Comparison of ENCODE assay signal across 8 cellular contexts in the genomic region with DNA sequence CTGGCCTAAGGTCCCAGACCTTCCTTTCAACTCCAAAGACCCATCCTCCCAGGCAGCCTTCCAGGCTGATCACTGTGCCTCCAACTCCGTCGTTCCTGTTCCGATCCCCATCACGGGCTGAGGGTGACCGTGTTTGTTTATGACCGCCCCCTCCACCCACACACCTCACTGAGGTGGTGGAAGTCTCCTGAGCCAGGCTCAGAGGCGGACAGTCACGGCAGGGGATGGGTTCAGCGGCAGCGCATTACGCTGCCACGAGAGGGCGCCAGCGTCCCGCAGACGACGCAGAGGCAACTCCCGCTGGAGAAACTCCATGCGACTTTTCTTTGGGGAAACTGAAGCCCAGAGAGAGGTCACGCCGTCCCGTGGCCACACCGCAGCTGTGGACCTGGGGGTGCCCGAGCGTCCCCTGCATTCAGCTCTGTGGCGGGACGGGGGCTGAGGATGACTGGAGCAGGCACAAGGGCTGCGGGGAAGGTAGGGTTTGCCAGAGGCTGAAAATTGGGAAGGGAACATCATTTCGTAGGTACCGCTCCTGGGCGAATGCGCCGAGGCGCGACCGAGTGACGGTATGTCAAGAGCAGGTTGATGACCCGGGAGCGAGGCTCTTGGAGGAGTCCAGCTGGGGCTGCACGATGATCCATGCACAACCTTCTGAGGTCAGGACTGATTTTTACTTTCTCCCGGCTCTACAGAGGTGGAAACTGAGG. TPM values are rescaled to one million over a fixed set of nuclear protein-coding genes. Genes with fewer than 3 reads are reported as not detected.
DNase-seq lines count a peak whose midpoint lies in the region; ATAC-seq and TF ChIP-seq lines count a peak whose summit lies in the region.

No MANE protein-coding gene starts in this region.

- peaks cover 2% of the 10 kb centered on the region for H3K36me3 Mint-ChIP-seq in T-helper 17 cell (ENCODE audit: low read depth)

- peak; percentile 38 to 75 for TF ChIP-seq POLR2A in uterus (IDR thresholded peaks at IDR 0.05)

- no peaks in the 10 kb centered on the region for H3K27me3 Mint-ChIP-seq in T-helper 17 cell

- peak; percentile 95 to 99 (median 96) for TF ChIP-seq CTCF in uterus (IDR thresholded peaks at IDR 0.05)

- H3K27me3 ChIP-seq in right cardiac atrium (ENCODE audit: control insufficient read depth, insufficient read depth) (no peaks in the 10 kb centered on the region), uterus (no peaks in the 10 kb centered on the region)

- no peaks in the 10 kb centered on the region for H3K36me3 ChIP-seq in uterus

- under 1% methylated on average over 41 of the region's 41 CpGs for WGBS in right cardiac atrium

- H3K27ac ChIP-seq in right cardiac atrium (ENCODE audit: low read length) = peak overlapping the region; percentile 49
- H3K27ac ChIP-seq in uterus = peak overlapping the region; percentile 80 to 81

- no peaks in the 10 kb centered on the region for H3K9me3 ChIP-seq in T-helper 17 cell (ENCODE audit: control insufficient read depth, low read length, poor library complexity, severe bottlenecking)
- H3K9me3 ChIP-seq in right cardiac atrium (ENCODE audit: control insufficient read depth, low read length) = no peaks in the 10 kb centered on the region
- H3K9me3 ChIP-seq in uterus = no peaks in the 10 kb centered on the region

- H3K4me3 ChIP-seq in right cardiac atrium (ENCODE audit: low read length) (peak overlapping the region; percentile 58), uterus (peak overlapping the region; percentile 43 to 51)

- H3K4me1 ChIP-seq in right cardiac atrium (ENCODE audit: control insufficient read depth, insufficient read depth, low read length) = no peaks in the 10 kb centered on the region
- H3K4me1 ChIP-seq in uterus = peaks cover 0 to 5% of the 10 kb centered on the region in 2 donors

- intact Hi-C loops in right cardiac atrium (cut with DNase I) (loop anchor here (1.0 to 2.0 kb wide), 2 partner anchors 51 to 52 kb away; no protein-coding TSS in a partner anchor), uterus (cut with DNase I; ENCODE audit: low total_unique reads) (loop anchor here (5.0 kb wide), 1 partner anchor 50 kb away; no protein-coding TSS in a partner anchor)

- H3K4me1 Mint-ChIP-seq in T-helper 17 cell = peaks cover 22% of the 10 kb centered on the region

- ATAC-seq in GM21447 (IDR thresholded peaks at IDR 0.05; ENCODE audit: unreplicated experiment) (peak; percentile 48), T-helper 17 cell (peak; percentile 69), right cardiac atrium (peak; percentile 87 to 88)

- peak overlapping the region; percentile 99 for H3K27ac Mint-ChIP-seq in T-helper 17 cell

- peak overlapping the region; percentile 97 for H3K4me3 Mint-ChIP-seq in T-helper 17 cell

- DNase-seq in COLO668 (lab: John Stamatoyannopoulos, UW; ENCODE audit: unreplicated experiment) = peak; percentile 78
- DNase-seq in M059J (ENCODE audit: low read depth) = peak; percentile 78
- DNase-seq in T-helper 17 cell = peak; percentile 72 to 81 (median 77)
- DNase-seq in anterior cingulate cortex (lab: John Stamatoyannopoulos, UW) = peak in 57 of 58 donors; percentile 32 to 86 (median 74)
- DNase-seq in right cardiac atrium = peak; percentile 82 to 94 (median 92)
- DNase-seq in putamen (ENCODE audit: low spot score) = peak; percentile 80
- peak; percentile 76 to 81 for DNase-seq in uterus

RNA-seq across cellular contexts. Expression of a gene that starts 0.9 kb away (rescaled TPM):
- total RNA-seq in M059J (2014; rRNA removed; shearing (Covaris generic)) = 9.4 and 12.8 TPM in 2 replicates
- total RNA-seq in T-helper 17 cell (100 to 1,000 TPM; 165 to 166 TPM), right cardiac atrium (10 to 100 TPM; 14.2 to 20.5 (median 18.0) TPM), uterus (10 to 100 TPM; 18.7 to 77.9 (median 43.1) TPM)
- polyA plus RNA-seq in right cardiac atrium = 24.7 TPM

RNA-seq across cellular contexts. Expression of a gene that starts 40.1 kb away (rescaled TPM):
- total RNA-seq in M059J (2014; rRNA removed; shearing (Covaris generic)) = 0.07 TPM in 1 of 2 replicates, not detected in the other
- total RNA-seq in T-helper 17 cell = not detected
- 1 to 10 TPM in 3 of 4 donors, under 1 TPM in 1; 0.84 to 1.9 (median 1.4) TPM for total RNA-seq in right cardiac atrium
- polyA plus RNA-seq in right cardiac atrium = 3.0 TPM
- total RNA-seq in uterus = 1 to 10 TPM in 1 of 4 donors, not detected in 3; 1.9 TPM

Comparison
In these comparisons a context has a peak if more than half of its experiments do, and no peak if none do; other contexts are left out.
1. Peak in every context shown above with its lines: DNase-seq, ATAC-seq, H3K4me3 ChIP-seq and H3K27ac ChIP-seq.